36 cellular contexts compared by ENCODE assay signal in genomic region chr14:79641371-79641770, GRCh38.
"Had no signal": no experiment of that assay in that cellular context is flagged by ENCODE, and none has a peak within 500 bp of the region (broad histone marks: within the 10 kb centered on the region; RNA-seq: fewer than 3 reads in every experiment).

No MANE protein-coding gene starts in this region.

- H3K27ac Mint-ChIP-seq: activated naive CD4-positive, alpha-beta T cell treated with anti-CD3 and anti-CD28 coated beads, Interleukin-2, amount 10 ng/mL, durations not matched to agents 7 days and 5 days; activated naive CD4-positive, alpha-beta T cell treated with anti-CD3 and anti-CD28 coated beads, Interleukin-2, amount 50 U/mL, for 24 hours; activated naive CD4-positive, alpha-beta T cell treated with anti-CD3 and anti-CD28 coated beads, Interleukin-2, amount 50 U/mL, for 72 hours; activated naive CD8-positive, alpha-beta T cell; activated naive CD8-positive, alpha-beta T cell treated with anti-CD3 and anti-CD28 coated beads for 36 hours; activated naive CD8-positive, alpha-beta T cell treated with anti-CD3 and anti-CD28 coated beads, Interleukin-2, amount 10 ng/mL, durations not matched to agents 7 days and 5 days; activated naive CD8-positive, alpha-beta T cell treated with anti-CD3 and anti-CD28 coated beads, Interleukin-2, amount 50 U/mL, for 24 hours; activated T-cell treated with anti-CD3 and anti-CD28 coated beads, Interleukin-2, amount 50 U/mL, for 24 hours; activated T-cell treated with anti-CD3 and anti-CD28 coated beads, Interleukin-2, amount 50 U/mL, for 72 hours; activated T-helper 1 cell treated with anti-CD3 and anti-CD28 coated beads, Interleukin-12 subunit alpha, Interleukin-12 subunit beta, Interleukin-2, Interleukin-4 antibody, amounts not matched to agents 30 ng/mL and 10 ng/mL and 1 ng/mL, durations not matched to agents 14 hours and 24 hours and 36 hours; activated T-helper 17 cell treated with anti-CD3 and anti-CD28 coated beads, Interleukin-2, amount 50 U/mL, for 72 hours; activated T-helper 2 cell treated with anti-CD3 and anti-CD28 coated beads, Interferon-gamma antibody, Interleukin-2, Interleukin-4, amounts not matched to agents 10 μg/mL and 5 μg/mL and 100 μg/mL, durations not matched to agents 14 hours and 24 hours and 36 hours; brain had no signal

- DNase-seq: activated effector memory CD4-positive, alpha-beta T cell treated with anti-CD3 and anti-CD28 coated beads, Interleukin-2, amount 50 U/mL, for 16 hours; activated effector memory CD4-positive, alpha-beta T cell treated with Interleukin-2 at 50 U/mL for 16 hours; activated gamma-delta T cell; activated gamma-delta T cell treated with Interleukin-2 at 50 U/mL for 16 hours; activated naive CD4-positive, alpha-beta T cell; activated naive CD4-positive, alpha-beta T cell treated with anti-CD3 and anti-CD28 coated beads, Interleukin-2, amount 10 ng/mL, durations not matched to agents 7 days and 5 days; activated naive CD4-positive, alpha-beta T cell treated with anti-CD3 and anti-CD28 coated beads, Interleukin-2, amount 50 U/mL, for 16 hours; activated naive CD4-positive, alpha-beta T cell treated with Interleukin-2 at 50 U/mL for 16 hours; activated naive CD8-positive, alpha-beta T cell treated with anti-CD3 and anti-CD28 coated beads for 36 hours; activated naive CD8-positive, alpha-beta T cell treated with anti-CD3 and anti-CD28 coated beads, Interleukin-2, amount 10 ng/mL, durations not matched to agents 7 days and 5 days; activated naive CD8-positive, alpha-beta T cell treated with anti-CD3 and anti-CD28 coated beads, Interleukin-2, amount 50 U/mL, for 24 hours; activated T-cell treated with anti-CD3 and anti-CD28 coated beads for 4 hours; activated T-cell treated with anti-CD3 and anti-CD28 coated beads, Interleukin-2, amount 50 U/mL, for 1 hour; activated T-cell treated with anti-CD3 and anti-CD28 coated beads, Interleukin-2, amount 50 U/mL, for 24 hours; activated T-cell treated with anti-CD3 and anti-CD28 coated beads, Interleukin-2, amount 50 U/mL, for 4 hours; activated T-cell treated with anti-CD3 and anti-CD28 coated beads, Interleukin-2, amount 50 U/mL, for 48 hours; activated T-cell treated with anti-CD3 and anti-CD28 coated beads, Interleukin-2, amount 50 U/mL, for 72 hours; adrenal gland; amniotic stem cell; amygdala; anterior cingulate cortex; aorta; brain microvascular endothelial cell; central memory CD4-positive, alpha-beta T cell had no signal

- H3K27me3 ChIP-seq: adrenal gland, ascending aorta, body of pancreas, brain microvascular endothelial cell, breast epithelium, cardiac muscle cell had no signal

- H3K4me3 ChIP-seq: adrenal gland, ascending aorta, body of pancreas, breast epithelium, cardiac muscle cell had no signal

- H3K36me3 ChIP-seq: adrenal gland, ascending aorta, brain microvascular endothelial cell, breast epithelium, cardiac muscle cell had no signal

- H3K9me3 ChIP-seq: adrenal gland, ascending aorta, body of pancreas, breast epithelium had no signal

- H3K4me3 Mint-ChIP-seq: activated naive CD4-positive, alpha-beta T cell treated with anti-CD3 and anti-CD28 coated beads, Interleukin-2, amount 10 ng/mL, durations not matched to agents 7 days and 5 days; activated naive CD4-positive, alpha-beta T cell treated with anti-CD3 and anti-CD28 coated beads, Interleukin-2, amount 50 U/mL, for 24 hours; activated naive CD8-positive, alpha-beta T cell; activated naive CD8-positive, alpha-beta T cell treated with anti-CD3 and anti-CD28 coated beads for 36 hours; activated naive CD8-positive, alpha-beta T cell treated with anti-CD3 and anti-CD28 coated beads, Interleukin-2, amount 10 ng/mL, durations not matched to agents 7 days and 5 days; activated naive CD8-positive, alpha-beta T cell treated with anti-CD3 and anti-CD28 coated beads, Interleukin-2, amount 50 U/mL, for 24 hours; activated T-cell treated with anti-CD3 and anti-CD28 coated beads, Interleukin-2, amount 50 U/mL, for 24 hours; activated T-cell treated with anti-CD3 and anti-CD28 coated beads, Interleukin-2, amount 50 U/mL, for 4 hours; activated T-cell treated with anti-CD3 and anti-CD28 coated beads, Interleukin-2, amount 50 U/mL, for 72 hours; activated T-helper 1 cell treated with anti-CD3 and anti-CD28 coated beads, Interleukin-12 subunit alpha, Interleukin-12 subunit beta, Interleukin-2, Interleukin-4 antibody, amounts not matched to agents 30 ng/mL and 10 ng/mL and 1 ng/mL, durations not matched to agents 14 hours and 24 hours and 36 hours; activated T-helper 17 cell treated with anti-CD3 and anti-CD28 coated beads, Interleukin-2, amount 50 U/mL, for 72 hours; brain; central memory CD8-positive, alpha-beta T cell had no signal

- H3K27ac ChIP-seq: adrenal gland, ascending aorta, body of pancreas, brain microvascular endothelial cell, breast epithelium, cardiac muscle cell had no signal

- H3K4me1 Mint-ChIP-seq: activated naive CD4-positive, alpha-beta T cell treated with anti-CD3 and anti-CD28 coated beads, Interleukin-2, amount 10 ng/mL, durations not matched to agents 7 days and 5 days; activated naive CD4-positive, alpha-beta T cell treated with anti-CD3 and anti-CD28 coated beads, Interleukin-2, amount 50 U/mL, for 24 hours; activated naive CD8-positive, alpha-beta T cell treated with anti-CD3 and anti-CD28 coated beads for 36 hours; activated naive CD8-positive, alpha-beta T cell treated with anti-CD3 and anti-CD28 coated beads, Interleukin-2, amount 10 ng/mL, durations not matched to agents 7 days and 5 days; activated naive CD8-positive, alpha-beta T cell treated with anti-CD3 and anti-CD28 coated beads, Interleukin-2, amount 50 U/mL, for 24 hours; activated T-helper 17 cell treated with anti-CD3 and anti-CD28 coated beads, Interleukin-2, amount 50 U/mL, for 72 hours; central memory CD8-positive, alpha-beta T cell had no signal

- H3K9me3 Mint-ChIP-seq: activated naive CD4-positive, alpha-beta T cell treated with anti-CD3 and anti-CD28 coated beads, Interleukin-2, amount 10 ng/mL, durations not matched to agents 7 days and 5 days; activated naive CD4-positive, alpha-beta T cell treated with anti-CD3 and anti-CD28 coated beads, Interleukin-2, amount 50 U/mL, for 24 hours; activated naive CD8-positive, alpha-beta T cell treated with anti-CD3 and anti-CD28 coated beads for 36 hours; activated naive CD8-positive, alpha-beta T cell treated with anti-CD3 and anti-CD28 coated beads, Interleukin-2, amount 50 U/mL, for 24 hours; activated T-cell treated with anti-CD3 and anti-CD28 coated beads, Interleukin-2, amount 50 U/mL, for 24 hours; activated T-cell treated with anti-CD3 and anti-CD28 coated beads, Interleukin-2, amount 50 U/mL, for 4 hours; brain had no signal

- H3K27me3 Mint-ChIP-seq: activated naive CD4-positive, alpha-beta T cell treated with anti-CD3 and anti-CD28 coated beads, Interleukin-2, amount 10 ng/mL, durations not matched to agents 7 days and 5 days; activated naive CD4-positive, alpha-beta T cell treated with anti-CD3 and anti-CD28 coated beads, Interleukin-2, amount 50 U/mL, for 24 hours; activated naive CD8-positive, alpha-beta T cell; activated naive CD8-positive, alpha-beta T cell treated with anti-CD3 and anti-CD28 coated beads for 36 hours; activated naive CD8-positive, alpha-beta T cell treated with anti-CD3 and anti-CD28 coated beads, Interleukin-2, amount 10 ng/mL, durations not matched to agents 7 days and 5 days; activated naive CD8-positive, alpha-beta T cell treated with anti-CD3 and anti-CD28 coated beads, Interleukin-2, amount 50 U/mL, for 24 hours; activated T-cell treated with anti-CD3 and anti-CD28 coated beads, Interleukin-2, amount 50 U/mL, for 24 hours; activated T-helper 17 cell treated with anti-CD3 and anti-CD28 coated beads, Interleukin-2, amount 50 U/mL, for 72 hours; brain; central memory CD8-positive, alpha-beta T cell had no signal

- H3K4me1 ChIP-seq: adrenal gland, ascending aorta, body of pancreas, breast epithelium had no signal

- H3K36me3 Mint-ChIP-seq: activated naive CD4-positive, alpha-beta T cell treated with anti-CD3 and anti-CD28 coated beads, Interleukin-2, amount 10 ng/mL, durations not matched to agents 7 days and 5 days; activated naive CD4-positive, alpha-beta T cell treated with anti-CD3 and anti-CD28 coated beads, Interleukin-2, amount 50 U/mL, for 24 hours; activated naive CD4-positive, alpha-beta T cell treated with anti-CD3 and anti-CD28 coated beads, Interleukin-2, amount 50 U/mL, for 72 hours; activated naive CD8-positive, alpha-beta T cell; activated naive CD8-positive, alpha-beta T cell treated with anti-CD3 and anti-CD28 coated beads for 36 hours; activated naive CD8-positive, alpha-beta T cell treated with anti-CD3 and anti-CD28 coated beads, Interleukin-2, amount 10 ng/mL, durations not matched to agents 7 days and 5 days; brain had no signal
